31 cellular contexts compared by ENCODE assay signal in genomic region chr17:47901423-47901822, GRCh38. TPM values are rescaled to one million over a fixed set of nuclear protein-coding genes. Genes with fewer than 3 reads are reported as not detected.
DNase-seq lines count a peak whose midpoint lies in the region; ATAC-seq and TF ChIP-seq lines count a peak whose summit lies in the region.
"Had no signal": no experiment of that assay in that cellular context is flagged by ENCODE, and none has a peak within 500 bp of the region (broad histone marks: within the 10 kb centered on the region; RNA-seq: fewer than 3 reads in every experiment).

No MANE protein-coding gene starts in this region.

- H2BK12ac ChIP-seq in H9 (ENCODE audit: insufficient read length, low read depth, low read length), result no peak overlapping the region

- H3K27ac Mint-ChIP-seq in H9, result peak overlapping the region; percentile 12 to 54 (median 19); a peak in 2 of 7 replicates
- peak overlapping the region; percentile 59 for H3K27ac Mint-ChIP-seq in T-helper 17 cell
- peak overlapping the region; percentile 80 for H3K27ac Mint-ChIP-seq in stimulated activated effector memory CD8-positive, alpha-beta T cell treated with anti-CD3 and anti-CD28 coated beads, Interleukin-12 subunit alpha, Interleukin-12 subunit beta, amount 100 ng/mL, for 72 hours
- H3K27ac Mint-ChIP-seq: activated CD4-positive, alpha-beta memory T cell treated with anti-CD3 and anti-CD28 coated beads, Interleukin-2, amount 10 ng/mL, durations not matched to agents 7 days and 5 days; natural killer cell; T-cell had no signal

- H3K4me3 Mint-ChIP-seq in H9 (peak overlapping the region; percentile 2 to 61), T-helper 17 cell (no peak overlapping the region)
- H3K4me3 Mint-ChIP-seq in stimulated activated effector memory CD8-positive, alpha-beta T cell treated with anti-CD3 and anti-CD28 coated beads, Interleukin-12 subunit alpha, Interleukin-12 subunit beta, amount 100 ng/mL, for 72 hours, result no peak overlapping the region
- H3K4me3 Mint-ChIP-seq: activated CD4-positive, alpha-beta memory T cell treated with anti-CD3 and anti-CD28 coated beads, Interleukin-2, amount 10 ng/mL, durations not matched to agents 7 days and 5 days; effector memory CD8-positive, alpha-beta T cell; natural killer cell; T-cell had no signal

- no peaks in the 10 kb centered on the region for H3K27me3 Mint-ChIP-seq in H9 (ENCODE audit: low read depth)
- no peaks in the 10 kb centered on the region for H3K27me3 Mint-ChIP-seq in T-helper 17 cell
- H3K27me3 Mint-ChIP-seq: activated CD4-positive, alpha-beta memory T cell treated with anti-CD3 and anti-CD28 coated beads, Interleukin-2, amount 10 ng/mL, durations not matched to agents 7 days and 5 days; effector memory CD8-positive, alpha-beta T cell; IgD-negative memory B cell; T-cell had no signal

- peaks cover 13% of the 10 kb centered on the region for H3K36me3 ChIP-seq in iPS-20b (ENCODE audit: insufficient read depth, low read depth, low read length)

- no peak overlapping the region for H2AFZ ChIP-seq in H9 (ENCODE audit: low read length)
- H2AFZ ChIP-seq: hepatocyte had no signal

- no peak for ATAC-seq in T-helper 17 cell
- no peak for ATAC-seq in stimulated activated effector memory CD8-positive, alpha-beta T cell treated with anti-CD3 and anti-CD28 coated beads, Interleukin-12 subunit alpha, Interleukin-12 subunit beta, amount 100 ng/mL, for 72 hours
- no peak for ATAC-seq in GM18867 (IDR thresholded peaks at IDR 0.05; ENCODE audit: unreplicated experiment)
- ATAC-seq: activated CD4-positive, CD25-positive, alpha-beta regulatory T cell treated with anti-CD3 and anti-CD28 coated beads, Interleukin-2, amount 50 U/mL, for 24 hours; effector memory CD8-positive, alpha-beta T cell; esophagus mucosa; natural killer cell; T-cell had no signal

- no CpG with 5 or more reads among the region's 7 CpGs for WGBS in H9 (ENCODE audit: extremely low coverage, insufficient read length, low lambda C conversion rate)

- no peak overlapping the region for H3K14ac ChIP-seq in H9 (ENCODE audit: insufficient read depth, low read length)

- H3K9ac ChIP-seq in H9 (ENCODE audit: extremely low read depth, insufficient read length, low read length) (no peak overlapping the region), iPS-20b (ENCODE audit: low read depth, low read length) (no peak overlapping the region)

- H4K5ac ChIP-seq in H9 (ENCODE audit: insufficient read length, low read depth, low read length), result no peak overlapping the region

- peaks cover 0 to 13% (median 12%) of the 10 kb centered on the region in 3 experiments; a peak in 5 of 7 replicates for H3K36me3 Mint-ChIP-seq in H9 (ENCODE audit: insufficient read depth in 1 of 3, low read depth in 3 of 3)
- H3K36me3 Mint-ChIP-seq in T-helper 17 cell (ENCODE audit: low read depth), result peaks cover 10% of the 10 kb centered on the region
- H3K36me3 Mint-ChIP-seq in stimulated activated effector memory CD8-positive, alpha-beta T cell treated with anti-CD3 and anti-CD28 coated beads, Interleukin-12 subunit alpha, Interleukin-12 subunit beta, amount 100 ng/mL, for 72 hours, result peaks cover 48% of the 10 kb centered on the region
- H3K36me3 Mint-ChIP-seq: natural killer cell had no signal

- no peak overlapping the region for H3K4ac ChIP-seq in H9 (ENCODE audit: low read depth, low read length)

- H3K79me1 ChIP-seq in H9 (ENCODE audit: insufficient read depth, low read depth, low read length, poor library complexity, severe bottlenecking), result no peaks in the 10 kb centered on the region

- peaks cover 6% of the 10 kb centered on the region; the same call in 1 of the 2 replicates for H3K4me1 ChIP-seq in H9 (ENCODE audit: insufficient read depth, low read length)
- H3K4me1 ChIP-seq in iPS-20b (ENCODE audit: insufficient read depth, low read length), result peaks cover 21% of the 10 kb centered on the region

- H2BK5ac ChIP-seq in H9 (ENCODE audit: insufficient read length, low read length), result no peak overlapping the region

- H2BK15ac ChIP-seq in H9 (ENCODE audit: low read depth, low read length), result no peak overlapping the region

- no peak overlapping the region for H3K18ac ChIP-seq in H9 (ENCODE audit: insufficient read length, low read depth, low read length)

- H4K20me1 ChIP-seq in H9 (ENCODE audit: control insufficient read depth, insufficient read depth, insufficient read length), result no peaks in the 10 kb centered on the region

- H3K9me3 Mint-ChIP-seq in H9, result no peaks in the 10 kb centered on the region
- no peaks in the 10 kb centered on the region for H3K9me3 Mint-ChIP-seq in stimulated activated effector memory CD8-positive, alpha-beta T cell treated with anti-CD3 and anti-CD28 coated beads, Interleukin-12 subunit alpha, Interleukin-12 subunit beta, amount 100 ng/mL, for 72 hours
- H3K9me3 Mint-ChIP-seq: activated CD4-positive, alpha-beta memory T cell treated with anti-CD3 and anti-CD28 coated beads, Interleukin-2, amount 10 ng/mL, durations not matched to agents 7 days and 5 days; effector memory CD8-positive, alpha-beta T cell; IgD-negative memory B cell; natural killer cell; T-cell had no signal

- H2BK20ac ChIP-seq in H9 (ENCODE audit: low read depth, low read length, poor library complexity, severe bottlenecking), result no peak overlapping the region

- H3K4me2 ChIP-seq in H9 (ENCODE audit: insufficient read depth, insufficient read length, low read length), result peak overlapping the region; percentile 36
- H3K4me2 ChIP-seq: hepatocyte had no signal

- DNase-seq in H9, result no peak
- DNase-seq in T-helper 17 cell, result no peak
- no peak for DNase-seq in stimulated activated effector memory CD8-positive, alpha-beta T cell treated with anti-CD3 and anti-CD28 coated beads, Interleukin-12 subunit alpha, Interleukin-12 subunit beta, amount 100 ng/mL, for 72 hours (ENCODE audit: low spot score in 2 of 2)
- no peak for DNase-seq in NCI-H1436 treated with DMSO at 0.1 percent for 48 hours (lab: John Stamatoyannopoulos, UW)
- DNase-seq in superior temporal gyrus (ENCODE audit: extremely low spot score), result no peak
- DNase-seq: activated CD4-positive, alpha-beta memory T cell treated with anti-CD3 and anti-CD28 coated beads, Interleukin-2, amount 10 ng/mL, durations not matched to agents 7 days and 5 days; activated CD8-positive, alpha-beta memory T cell treated with anti-CD3 and anti-CD28 coated beads, Interleukin-2, amount 50 U/mL, for 48 hours; activated naive CD4-positive, alpha-beta T cell treated with anti-CD3 and anti-CD28 coated beads, Interleukin-2, amount 50 U/mL, for 16 hours; amygdala; C1 segment of cervical spinal cord; Calu3; DND-41; effector memory CD8-positive, alpha-beta T cell; foreskin melanocyte; natural killer cell; NCI-H1105; NCI-H2029 treated with DMSO at 0.1 percent for 48 hours; NCI-H226; NCI-H69; retina; T-cell had no signal

- H3K27ac ChIP-seq in H9 (ENCODE audit: insufficient read length, low read depth, low read length), result no peak overlapping the region
- no peak overlapping the region for H3K27ac ChIP-seq in iPS-20b (ENCODE audit: low read length)
- H3K27ac ChIP-seq: hepatocyte, SJSA1 had no signal

- H3K27me3 ChIP-seq in H9 (ENCODE audit: insufficient read depth, low read length) (no peaks in the 10 kb centered on the region), iPS-20b (ENCODE audit: insufficient read depth, low read length) (no peaks in the 10 kb centered on the region)
- H3K27me3 ChIP-seq: hepatocyte, SJSA1 had no signal

- no peak overlapping the region for H3K23ac ChIP-seq in H9 (ENCODE audit: insufficient read length, low read depth, low read length)

- no peaks in the 10 kb centered on the region for H3K79me2 ChIP-seq in H9 (ENCODE audit: insufficient read depth, low read length)

- H3K4me1 Mint-ChIP-seq in H9 (peaks cover 49 to 50% of the 10 kb centered on the region in 2 experiments), T-helper 17 cell (peaks cover 41% of the 10 kb centered on the region)
- peaks cover 59% of the 10 kb centered on the region for H3K4me1 Mint-ChIP-seq in stimulated activated effector memory CD8-positive, alpha-beta T cell treated with anti-CD3 and anti-CD28 coated beads, Interleukin-12 subunit alpha, Interleukin-12 subunit beta, amount 100 ng/mL, for 72 hours

- no peak overlapping the region for H4K91ac ChIP-seq in H9 (ENCODE audit: insufficient read length, low read depth, low read length)

- H3K23me2 ChIP-seq in H9 (ENCODE audit: insufficient read length, low read depth, low read length, poor library complexity, severe bottlenecking), result peaks cover 5% of the 10 kb centered on the region

- H3K9me3 ChIP-seq in H9 (ENCODE audit: control insufficient read depth, low read depth, low read length) (no peaks in the 10 kb centered on the region), T-helper 17 cell (ENCODE audit: control insufficient read depth, low read length, poor library complexity, severe bottlenecking) (no peaks in the 10 kb centered on the region), iPS-20b (ENCODE audit: insufficient read depth, low read depth, low read length) (no peaks in the 10 kb centered on the region)
- H3K9me3 ChIP-seq: SJSA1 had no signal

- no peak overlapping the region for H3K56ac ChIP-seq in H9 (ENCODE audit: insufficient read length, low read depth, low read length)

- H2AK5ac ChIP-seq in H9 (ENCODE audit: insufficient read length, low read length), result no peak overlapping the region

- H3K4me3 ChIP-seq in iPS-20b (ENCODE audit: low read length), result peak overlapping the region; percentile 52
- H3K4me3 ChIP-seq: coronary artery, hepatocyte, SJSA1 had no signal

- H4K8ac ChIP-seq in H9 (replicated peaks; ENCODE audit: insufficient read length, low read depth, low read length), result no peak overlapping the region

- H3T11ph ChIP-seq in H9 (ENCODE audit: low read length), result no peak overlapping the region

- no peak for TF ChIP-seq CTCF in H9 (conservative IDR thresholded peaks at IDR 0.05)

- no peak overlapping the region for H2BK120ac ChIP-seq in H9 (ENCODE audit: low read depth, low read length, poor library complexity, severe bottlenecking)

RNA-seq across cellular contexts. Expression of gene SP2, which starts 5.4 kb away (rescaled TPM):
- total RNA-seq in H9 (2021) (19.3 and 20.0 TPM in 2 replicates), T-helper 17 cell (10 to 100 TPM; 28.2 to 33.2 TPM)

RNA-seq across cellular contexts. Expression of gene PNPO, which starts 39.9 kb away (rescaled TPM):
- 6.7 and 7.3 TPM in 2 replicates for total RNA-seq in H9 (2021)
- total RNA-seq in T-helper 17 cell, result 10 to 100 TPM in 1 of 2 donors, 1 to 10 TPM in 1; 7.1 to 10.5 TPM

RNA-seq across cellular contexts. Expression of gene SP6, which starts 50.5 kb away (rescaled TPM):
- total RNA-seq in H9 (2021) (0.90 and 0.92 TPM in 2 replicates), T-helper 17 cell (under 1 TPM; 0.20 to 0.21 TPM)
- total RNA-seq: SJSA1 had no signal

RNA-seq across cellular contexts. Expression of gene PRR15L, which starts 56.3 kb away (rescaled TPM):
- not detected in 2 replicates for total RNA-seq in H9 (2021)
- not detected for total RNA-seq in T-helper 17 cell
- total RNA-seq: activated CD4-positive, alpha-beta memory T cell treated with anti-CD3 and anti-CD28 coated beads, Interleukin-2, amount 10 ng/mL, durations not matched to agents 7 days and 5 days; mononuclear cell; natural killer cell; osteocyte; SJSA1 had no signal

Comparison
In these comparisons a context has a peak if more than half of its experiments do, and no peak if none do; other contexts are left out.
1. H3K27ac Mint-ChIP-seq: peak in every context shown above with its lines; median percentile 80 in stimulated activated effector memory CD8-positive, alpha-beta T cell treated with anti-CD3 and anti-CD28 coated beads, Interleukin-12 subunit alpha, Interleukin-12 subunit beta, amount 100 ng/mL, for 72 hours; 59 in T-helper 17 cell; 19 in H9.
2. H3K4me3 Mint-ChIP-seq: peak in H9 (2 of 2); none in T-helper 17 cell (single experiment) and stimulated activated effector memory CD8-positive, alpha-beta T cell treated with anti-CD3 and anti-CD28 coated beads, Interleukin-12 subunit alpha, Interleukin-12 subunit beta, amount 100 ng/mL, for 72 hours (single experiment).